1 cellular context compared by ENCODE assay signal in genomic region chr1:1624443-1625403, GRCh38.
TF ChIP-seq lines count a peak whose summit lies in the region.

No MANE protein-coding gene starts in this region.

TF ChIP-seq in Ishikawa, 13 proteins besides CTCF, POLR2A, EP300 and RAD21:
- no peak for TF ChIP-seq ZBTB7A (IDR thresholded peaks at IDR 0.05; ENCODE audit: low read depth)
- no peak for TF ChIP-seq REST (IDR thresholded peaks at IDR 0.05; ENCODE audit: low read depth)
- 0 out of 2 replicates have a peak, but pooled peaks have one; percentile 1 for TF ChIP-seq MAX (IDR thresholded peaks at IDR 0.05)
- TF ChIP-seq NFIC (IDR thresholded peaks at IDR 0.05), result peak; percentile 48; the same call in 1 of the 2 replicates
